18 cellular contexts compared by ENCODE assay signal in genomic region chr18:13335903-13336302, GRCh38.
DNase-seq lines count a peak whose midpoint lies in the region; ATAC-seq, FAIRE-seq and TF ChIP-seq lines count a peak whose summit lies in the region.
"Had no signal": no experiment of that assay in that cellular context is flagged by ENCODE, and none has a peak within 500 bp of the region (broad histone marks: within the 10 kb centered on the region; RNA-seq: fewer than 3 reads in every experiment).

No MANE protein-coding gene starts in this region.

- H3K9me3 Mint-ChIP-seq in CD4-positive, alpha-beta T cell, result peaks cover 4% of the 10 kb centered on the region
- H3K9me3 Mint-ChIP-seq in T-cell, result peaks cover 0 to 7% (median 0%) of the 10 kb centered on the region in 3 donors
- peaks cover 20% of the 10 kb centered on the region for H3K9me3 Mint-ChIP-seq in nephron progenitor cell

- FAIRE-seq in urothelium cell line (lab: Jason Lieb, UNC), result peak; percentile 52
- FAIRE-seq: A549, GM19239 had no signal

- H2BK15ac ChIP-seq in mesendoderm (replicated peaks; ENCODE audit: low read depth), result no peak overlapping the region

- peaks cover 3% of the 10 kb centered on the region for H3K36me3 Mint-ChIP-seq in CD4-positive, alpha-beta T cell (ENCODE audit: low read depth)
- H3K36me3 Mint-ChIP-seq in T-cell, result peaks cover 7% of the 10 kb centered on the region
- no peaks in the 10 kb centered on the region for H3K36me3 Mint-ChIP-seq in nephron progenitor cell (ENCODE audit: low read depth)

- H4K5ac ChIP-seq in mesendoderm (ENCODE audit: low read length), result no peak overlapping the region

- WGBS in mesendoderm (ENCODE audit: extremely low coverage, insufficient coverage, low lambda C conversion rate), result no CpG with 5 or more reads among the region's 6 CpGs

- H3K4me3 Mint-ChIP-seq in CD4-positive, alpha-beta T cell, result no peak overlapping the region
- H3K4me3 Mint-ChIP-seq in T-cell, result peak overlapping the region in 1 of 3 donors; percentile 15
- no peak overlapping the region for H3K4me3 Mint-ChIP-seq in nephron progenitor cell
- H3K4me3 Mint-ChIP-seq: CD8-positive, alpha-beta memory T cell; HFFc6 had no signal

- H3K23ac ChIP-seq in mesendoderm (ENCODE audit: low read length), result no peak overlapping the region

- H3K4me1 Mint-ChIP-seq in CD4-positive, alpha-beta T cell (ENCODE audit: low read depth), result peaks cover 45% of the 10 kb centered on the region
- H3K4me1 Mint-ChIP-seq in T-cell (peaks cover 12 to 36% (median 27%) of the 10 kb centered on the region in 3 donors), nephron progenitor cell (peaks cover 6% of the 10 kb centered on the region)
- H3K4me1 Mint-ChIP-seq: CD8-positive, alpha-beta memory T cell had no signal

- H2AK5ac ChIP-seq in mesendoderm (ENCODE audit: low read length), result no peak overlapping the region

- no peaks in the 10 kb centered on the region for H3K79me1 ChIP-seq in mesendoderm (ENCODE audit: low read length)

- no peak overlapping the region for H3K56ac ChIP-seq in mesendoderm (ENCODE audit: low read length)

- POLR2A ChIA-PET in CD4-positive, alpha-beta T cell (lab: Charles Lee), result interaction anchor here (0.5 kb wide), 1 partner anchor 8 kb away, joined by 3 read pairs; no protein-coding TSS in a partner anchor
- POLR2A ChIA-PET in T-cell (lab: Charles Lee), result no interaction called here

- no peak overlapping the region for H3K4ac ChIP-seq in mesendoderm (ENCODE audit: low read depth, low read length)

- no peaks in the 10 kb centered on the region for H3K4me1 ChIP-seq in mesendoderm (ENCODE audit: control insufficient read depth, low read depth, low read length)
- H3K4me1 ChIP-seq: A549, BE2C, Caco-2 had no signal

- no peak for DNase-seq in CD4-positive, alpha-beta T cell
- DNase-seq in T-cell, result no peak
- peak; percentile 18 for DNase-seq in mesendoderm
- DNase-seq in urothelium cell line (ENCODE audit: low spot score), result no peak
- no peak for DNase-seq in nephron progenitor cell
- DNase-seq: BE2C; Caco-2; CD8-positive, alpha-beta memory T cell; DND-41; GF-D8; HCEC 1CT; HFFc6 had no signal

- H3K36me3 ChIP-seq in mesendoderm (ENCODE audit: control insufficient read depth, insufficient read depth, low read length), result no peaks in the 10 kb centered on the region
- H3K36me3 ChIP-seq: BE2C had no signal

- no peak overlapping the region for H2BK5ac ChIP-seq in mesendoderm (ENCODE audit: low read length)

- H3K18ac ChIP-seq in mesendoderm (ENCODE audit: low read length), result no peak overlapping the region

- no peak overlapping the region for H2BK120ac ChIP-seq in mesendoderm (ENCODE audit: low read depth, low read length)

- H3K4me3 ChIP-seq in mesendoderm (ENCODE audit: low read length), result no peak overlapping the region
- H3K4me3 ChIP-seq: A549 had no signal

- H3K4me2 ChIP-seq in mesendoderm (ENCODE audit: low read length), result no peak overlapping the region
- H3K4me2 ChIP-seq: A549 had no signal

- no peaks in the 10 kb centered on the region for H3K27me3 ChIP-seq in CD4-positive, alpha-beta T cell (ENCODE audit: control insufficient read depth, insufficient read depth, low read length)
- H3K27me3 ChIP-seq in mesendoderm (ENCODE audit: insufficient read depth, low read length, poor library complexity), result no peaks in the 10 kb centered on the region
- H3K27me3 ChIP-seq: BE2C had no signal

- no peak overlapping the region for H3K9ac ChIP-seq in mesendoderm (ENCODE audit: low read length)

- H4K8ac ChIP-seq in mesendoderm (ENCODE audit: low read depth, low read length), result no peak overlapping the region

- peak; percentile 46 for ATAC-seq in CD4-positive, alpha-beta T cell (ENCODE audit: poor library complexity)
- ATAC-seq in T-cell (replicated peaks in 1 of 4), result peak in 3 of 4 experiments; percentile 53 to 69 (median 58)
- no peak for ATAC-seq in GM21528 (IDR thresholded peaks at IDR 0.05; ENCODE audit: low FRiP score, unreplicated experiment)
- no peak for ATAC-seq in HG03196 (IDR thresholded peaks at IDR 0.05; ENCODE audit: unreplicated experiment)
- ATAC-seq: A549 had no signal

- TF ChIP-seq CTCF in CD4-positive, alpha-beta T cell (IDR thresholded peaks at IDR 0.05), result no peak
- TF ChIP-seq CTCF in nephron progenitor cell (IDR thresholded peaks at IDR 0.05), result no peak

- no peak overlapping the region for H3K27ac ChIP-seq in CD4-positive, alpha-beta T cell (ENCODE audit: low read depth, low read length)
- H3K27ac ChIP-seq in mesendoderm (ENCODE audit: low read depth, low read length), result no peak overlapping the region
- H3K27ac ChIP-seq: A549, C4-2B, HL-60 had no signal

- H3K27ac Mint-ChIP-seq in CD4-positive, alpha-beta T cell, result no peak overlapping the region
- H3K27ac Mint-ChIP-seq in T-cell (peak overlapping the region in 1 of 2 donors; percentile 53), nephron progenitor cell (no peak overlapping the region)
- H3K27ac Mint-ChIP-seq: CD8-positive, alpha-beta memory T cell; HFFc6 had no signal

- intact Hi-C loops in CD4-positive, alpha-beta T cell (cut with DNase I, micrococcal nuclease), result no loop called here

- no peaks in the 10 kb centered on the region for H3K79me2 ChIP-seq in mesendoderm (ENCODE audit: control insufficient read depth, insufficient read depth, low read length)

- H3K27me3 Mint-ChIP-seq in CD4-positive, alpha-beta T cell, result no peaks in the 10 kb centered on the region
- H3K27me3 Mint-ChIP-seq in T-cell, result no peaks in the 10 kb centered on the region
- peaks cover 14% of the 10 kb centered on the region for H3K27me3 Mint-ChIP-seq in nephron progenitor cell (ENCODE audit: low read depth, poor library complexity)

- CTCF ChIA-PET in CD4-positive, alpha-beta T cell (lab: Charles Lee), result no interaction called here
- CTCF ChIA-PET in T-cell (lab: Charles Lee), result no interaction called here

- no peaks in the 10 kb centered on the region for H3K9me3 ChIP-seq in CD4-positive, alpha-beta T cell (ENCODE audit: control insufficient read depth, low read length)
- H3K9me3 ChIP-seq: BE2C, Caco-2 had no signal

Comparison
In these comparisons a context has a peak if more than half of its experiments do, and no peak if none do; other contexts are left out.
1. ATAC-seq: peak in CD4-positive, alpha-beta T cell (single experiment) and T-cell (3 of 4); none in GM21528 (single experiment) and HG03196 (single experiment).